ENCODE assay signal across 8 cellular contexts in the genomic region with DNA sequence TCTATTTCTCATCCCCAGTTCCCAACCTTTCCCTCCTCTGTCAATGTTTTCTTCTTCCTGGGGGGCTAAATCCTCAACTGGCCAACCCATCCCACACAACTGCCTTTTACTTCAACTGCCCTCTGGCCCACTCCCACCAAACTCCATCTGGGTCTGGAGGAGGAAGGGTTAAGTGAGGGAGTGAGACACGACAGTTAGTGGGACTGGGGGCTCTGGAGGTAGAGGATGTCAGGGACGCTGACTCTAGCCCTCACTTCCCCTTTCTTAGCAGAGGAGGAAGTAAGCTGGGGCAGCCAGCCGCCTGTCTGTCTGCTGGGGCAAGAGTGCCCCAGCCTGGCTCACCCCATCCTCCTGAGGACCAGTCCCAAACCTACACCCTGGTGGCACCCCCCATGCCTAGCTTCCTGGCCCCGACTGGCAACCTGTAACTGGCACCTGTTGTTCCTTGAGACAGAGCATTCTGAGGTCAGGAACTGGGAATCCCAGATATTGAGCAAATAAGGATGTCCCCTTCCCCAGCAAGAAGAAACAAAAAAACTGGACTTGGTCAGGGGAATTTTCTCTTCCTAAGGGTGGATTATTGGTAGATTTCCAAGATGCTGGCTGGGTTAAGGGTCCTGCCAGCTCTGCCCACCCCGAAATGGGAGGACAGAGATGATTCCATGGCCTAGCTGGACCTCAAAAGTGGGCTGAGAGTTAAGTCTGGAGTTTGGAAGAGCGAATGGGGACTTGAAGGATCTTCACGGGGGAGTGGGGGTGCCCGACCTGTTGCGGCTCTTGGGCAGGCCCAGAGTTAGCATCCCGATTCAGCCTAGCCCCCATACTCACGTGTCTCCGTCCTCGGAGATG. TPM values are rescaled to one million over a fixed set of nuclear protein-coding genes. Genes with fewer than 3 reads are reported as not detected.
DNase-seq lines count a peak whose midpoint lies in the region; ATAC-seq and TF ChIP-seq lines count a peak whose summit lies in the region.

No MANE protein-coding gene starts in this region.

- POLR2A ChIA-PET in CD4-positive, alpha-beta T cell (lab: Charles Lee), result interaction anchor here (1.0 to 2.0 kb wide), 7 partner anchors 8 to 123 kb away, joined by 3 to 35 read pairs (median 5); partner anchors contain the start of genes AARS2, CDC5L and HSP90AB1

- peaks cover 21% of the 10 kb centered on the region for H3K36me3 ChIP-seq in iPS-20b (ENCODE audit: insufficient read depth, low read depth, low read length)

- H3K9me3 ChIP-seq in CD4-positive, alpha-beta T cell (ENCODE audit: control insufficient read depth, low read length), result no peaks in the 10 kb centered on the region
- no peaks in the 10 kb centered on the region for H3K9me3 ChIP-seq in iPS-20b (ENCODE audit: insufficient read depth, low read depth, low read length)

- peaks cover 55% of the 10 kb centered on the region for H3K4me1 Mint-ChIP-seq in CD4-positive, alpha-beta T cell (ENCODE audit: low read depth)
- peaks cover 61% of the 10 kb centered on the region for H3K4me1 Mint-ChIP-seq in stimulated activated effector memory CD8-positive, alpha-beta T cell treated with anti-CD3 and anti-CD28 coated beads, Interleukin-12 subunit alpha, Interleukin-12 subunit beta, amount 100 ng/mL, for 72 hours

- H3K9me3 Mint-ChIP-seq in CD4-positive, alpha-beta T cell, result no peaks in the 10 kb centered on the region
- no peaks in the 10 kb centered on the region for H3K9me3 Mint-ChIP-seq in stimulated activated effector memory CD8-positive, alpha-beta T cell treated with anti-CD3 and anti-CD28 coated beads, Interleukin-12 subunit alpha, Interleukin-12 subunit beta, amount 100 ng/mL, for 72 hours

- peak overlapping the region; percentile 77; the same call in 1 of the 2 replicates for H3K9ac ChIP-seq in iPS-20b (ENCODE audit: low read depth, low read length)

- H3K27ac ChIP-seq in CD4-positive, alpha-beta T cell (ENCODE audit: low read depth, low read length), result peak overlapping the region; percentile 93
- H3K27ac ChIP-seq in angular gyrus (ENCODE audit: low read depth, low read length), result peak overlapping the region; percentile 14
- H3K27ac ChIP-seq in iPS-20b (ENCODE audit: low read length), result no peak overlapping the region

- H3K27me3 Mint-ChIP-seq in CD4-positive, alpha-beta T cell, result peaks cover 14% of the 10 kb centered on the region

- peaks cover 33% of the 10 kb centered on the region for H3K36me3 Mint-ChIP-seq in CD4-positive, alpha-beta T cell (ENCODE audit: low read depth)
- peaks cover 59% of the 10 kb centered on the region for H3K36me3 Mint-ChIP-seq in stimulated activated effector memory CD8-positive, alpha-beta T cell treated with anti-CD3 and anti-CD28 coated beads, Interleukin-12 subunit alpha, Interleukin-12 subunit beta, amount 100 ng/mL, for 72 hours

- peaks cover 36% of the 10 kb centered on the region for H3K4me1 ChIP-seq in iPS-20b (ENCODE audit: insufficient read depth, low read length)

- peak overlapping the region; percentile 97 for H3K4me3 Mint-ChIP-seq in CD4-positive, alpha-beta T cell
- H3K4me3 Mint-ChIP-seq in stimulated activated effector memory CD8-positive, alpha-beta T cell treated with anti-CD3 and anti-CD28 coated beads, Interleukin-12 subunit alpha, Interleukin-12 subunit beta, amount 100 ng/mL, for 72 hours, result peak overlapping the region; percentile 98

- ATAC-seq in CD4-positive, alpha-beta T cell (ENCODE audit: poor library complexity), result peak; percentile 6
- ATAC-seq in GM21423 (IDR thresholded peaks at IDR 0.05; ENCODE audit: unreplicated experiment) (peak; percentile 31), GM19463 (IDR thresholded peaks at IDR 0.05; ENCODE audit: unreplicated experiment) (no peak), GM21723 (IDR thresholded peaks at IDR 0.05; ENCODE audit: unreplicated experiment) (no peak)
- peak; percentile 48 for ATAC-seq in stimulated activated effector memory CD8-positive, alpha-beta T cell treated with anti-CD3 and anti-CD28 coated beads, Interleukin-12 subunit alpha, Interleukin-12 subunit beta, amount 100 ng/mL, for 72 hours

- peak in 3 of 10 experiments; percentile 21 to 30 (median 28) for DNase-seq in CD4-positive, alpha-beta T cell
- peak; percentile 85 for DNase-seq in NOMO-1 treated with DMSO at 0.1 percent for 48 hours (lab: John Stamatoyannopoulos, UW; ENCODE audit: unreplicated experiment)
- DNase-seq in stimulated activated effector memory CD8-positive, alpha-beta T cell treated with anti-CD3 and anti-CD28 coated beads, Interleukin-12 subunit alpha, Interleukin-12 subunit beta, amount 100 ng/mL, for 72 hours (ENCODE audit: low spot score in 2 of 2), result peak in 1 of 2 donors; percentile 71

- CTCF ChIA-PET in CD4-positive, alpha-beta T cell (lab: Charles Lee), result interaction anchor here (0.7 to 1.5 kb wide), 8 partner anchors 8 to 92 kb away, joined by 3 to 9 read pairs (median 4); partner anchors contain the start of genes AARS2, HSP90AB1 and SLC29A1

- TF ChIP-seq CTCF in CD4-positive, alpha-beta T cell (IDR thresholded peaks at IDR 0.05), result no peak

- intact Hi-C loops in CD4-positive, alpha-beta T cell (cut with DNase I, micrococcal nuclease), result loop anchor here (1.0 to 10.0 kb wide), 8 partner anchors 8 to 1113 kb away; partner anchors contain the start of genes HSP90AB1 (in 2 of the 2), CDC5L (in 1 of the 2), POLH (in 1 of the 2) and SUPT3H (in 1 of the 2)

- peak overlapping the region; percentile 85 for H3K4me3 ChIP-seq in iPS-20b (ENCODE audit: low read length)

- peak overlapping the region; percentile 84 for H3K27ac Mint-ChIP-seq in CD4-positive, alpha-beta T cell
- H3K27ac Mint-ChIP-seq in stimulated activated effector memory CD8-positive, alpha-beta T cell treated with anti-CD3 and anti-CD28 coated beads, Interleukin-12 subunit alpha, Interleukin-12 subunit beta, amount 100 ng/mL, for 72 hours, result peak overlapping the region; percentile 98

- peaks cover 13% of the 10 kb centered on the region for H3K27me3 ChIP-seq in CD4-positive, alpha-beta T cell (ENCODE audit: control insufficient read depth, insufficient read depth, low read length)
- peaks cover 17% of the 10 kb centered on the region for H3K27me3 ChIP-seq in iPS-20b (ENCODE audit: insufficient read depth, low read length)

RNA-seq across cellular contexts. Expression of gene NFKBIE, which starts 1.0 kb away (rescaled TPM):
- total RNA-seq in CD4-positive, alpha-beta T cell, result 10 to 100 TPM; 43.0 to 43.1 TPM

RNA-seq across cellular contexts. Expression of gene TMEM151B, which starts 5.9 kb away (rescaled TPM):
- total RNA-seq in CD4-positive, alpha-beta T cell, result not detected

RNA-seq across cellular contexts. Expression of gene SLC35B2, which starts 7.0 kb away (rescaled TPM):
- 1 to 10 TPM; 6.4 to 7.0 TPM for total RNA-seq in CD4-positive, alpha-beta T cell

RNA-seq across cellular contexts. Expression of gene HSP90AB1, which starts 17.5 kb away (rescaled TPM):
- 100 to 1,000 TPM; 401 to 405 TPM for total RNA-seq in CD4-positive, alpha-beta T cell

RNA-seq across cellular contexts. Expression of gene SLC29A1, which starts 41.0 kb away (rescaled TPM):
- 1 to 10 TPM in 1 of 2 experiments, under 1 TPM in 1; 0.67 to 1.3 TPM for total RNA-seq in CD4-positive, alpha-beta T cell

Comparison
In these comparisons a context has a peak if more than half of its experiments do, and no peak if none do; other contexts are left out.
1. ATAC-seq: peak in CD4-positive, alpha-beta T cell (single experiment), GM21423 (single experiment) and stimulated activated effector memory CD8-positive, alpha-beta T cell treated with anti-CD3 and anti-CD28 coated beads, Interleukin-12 subunit alpha, Interleukin-12 subunit beta, amount 100 ng/mL, for 72 hours (single experiment); none in GM19463 (single experiment) and GM21723 (single experiment).